In genomic region chr18:75158465-75159237, GRCh38 we compare ENCODE assay signal across 17 cellular contexts.
"Had no signal": no experiment of that assay in that cellular context is flagged by ENCODE, and none has a peak within 500 bp of the region (broad histone marks: within the 10 kb centered on the region; RNA-seq: fewer than 3 reads in every experiment).

No MANE protein-coding gene starts in this region.

- H3K27ac ChIP-seq: esophagus squamous epithelium, pancreas, suprapubic skin, transverse colon, vagina, WERI-Rb-1 had no signal

- H3K4me3 ChIP-seq: esophagus squamous epithelium, pancreas, suprapubic skin, transverse colon, vagina had no signal

- H3K36me3 Mint-ChIP-seq: activated naive CD8-positive, alpha-beta T cell; memory B cell had no signal

- H3K4me3 Mint-ChIP-seq: activated naive CD8-positive, alpha-beta T cell; memory B cell; stimulated activated naive CD8-positive, alpha-beta T cell treated with anti-CD3 and anti-CD28 coated beads, Interleukin-15, Interleukin-2, amounts not matched to agents 100 ng/mL and 50 ng/mL, for 24 hours had no signal

- H3K9me3 ChIP-seq: esophagus squamous epithelium, pancreas, suprapubic skin, transverse colon, vagina had no signal

- H3K27me3 Mint-ChIP-seq: activated naive CD8-positive, alpha-beta T cell had no signal

- H3K4me1 ChIP-seq: pancreas, suprapubic skin, vagina had no signal

- H3K36me3 ChIP-seq: esophagus squamous epithelium, pancreas, suprapubic skin, transverse colon, vagina, WERI-Rb-1 had no signal

- H3K27me3 ChIP-seq: pancreas, suprapubic skin, transverse colon, vagina had no signal

- DNase-seq: activated CD4-positive, alpha-beta T cell treated with anti-CD3 and anti-CD28 coated beads, Interleukin-2, amount 50 U/mL, for 48 hours; activated gamma-delta T cell; amygdala; caudate nucleus; esophagus squamous epithelium; left ventricle myocardium superior; pancreas; stimulated activated CD8-positive, alpha-beta memory T cell treated with anti-CD3 and anti-CD28 coated beads, Interleukin-4, amount 100 ng/mL, for 48 hours; SW 1271; T-helper 2 cell; transverse colon; WERI-Rb-1 had no signal

- ATAC-seq: left ventricle myocardium superior, pancreas had no signal

- H3K27ac Mint-ChIP-seq: activated naive CD8-positive, alpha-beta T cell; memory B cell; stimulated activated naive CD8-positive, alpha-beta T cell treated with anti-CD3 and anti-CD28 coated beads, Interleukin-15, Interleukin-2, amounts not matched to agents 100 ng/mL and 50 ng/mL, for 24 hours had no signal
